9 cellular contexts compared by ENCODE assay signal in genomic region chr7:92446869-92447238, GRCh38. TPM values are rescaled to one million over a fixed set of nuclear protein-coding genes. Genes with fewer than 3 reads are reported as not detected.
DNase-seq lines count a peak whose midpoint lies in the region; FAIRE-seq and TF ChIP-seq lines count a peak whose summit lies in the region.
"Had no signal": no experiment of that assay in that cellular context is flagged by ENCODE, and none has a peak within 500 bp of the region (broad histone marks: within the 10 kb centered on the region; RNA-seq: fewer than 3 reads in every experiment).

No MANE protein-coding gene starts in this region.

- no peaks in the 10 kb centered on the region for H3K9me3 ChIP-seq in parathyroid adenoma (ENCODE audit: control insufficient read depth, low read length)

- POLR2A ChIA-PET in RWPE1 (lab: Yijun Ruan, JAX; ENCODE audit: low non-redundant PET): interaction anchor here (0.7 kb wide), 1 partner anchor 566 kb away, joined by 3 read pairs; no protein-coding TSS in a partner anchor

- DNase-seq in Calu3 (no peak), RWPE1 (ENCODE audit: low spot score) (no peak), epithelial cell of esophagus (ENCODE audit: low read depth) (no peak), NCI-H345 treated with DMSO at 0.1 percent for 48 hours (lab: John Stamatoyannopoulos, UW; ENCODE audit: unreplicated experiment) (no peak), NCI-H1048 (lab: John Stamatoyannopoulos, UW) (no peak), GM19239 (ENCODE audit: insufficient read length, low spot score) (no peak), DMS79 (lab: John Stamatoyannopoulos, UW) (no peak)

- peak overlapping the region; percentile 77 for H3K4me3 Mint-ChIP-seq in Calu3 (ENCODE audit: low read depth, unreplicated experiment)

- H3K9me3 Mint-ChIP-seq in Calu3 (ENCODE audit: low read depth, unreplicated experiment): no peaks in the 10 kb centered on the region

- no peaks in the 10 kb centered on the region for H3K36me3 ChIP-seq in parathyroid adenoma (ENCODE audit: control insufficient read depth, insufficient read depth, low read length)

- H2AFZ ChIP-seq in parathyroid adenoma: peak overlapping the region; percentile 99

- H3K27ac ChIP-seq in RWPE1: peak overlapping the region; percentile 87
- H3K27ac ChIP-seq in parathyroid adenoma: peak overlapping the region; percentile 92

- no peak for TF ChIP-seq CTCF in Calu3 (IDR thresholded peaks at IDR 0.05; ENCODE audit: unreplicated experiment)
- no peak for TF ChIP-seq CTCF in RWPE1 (conservative IDR thresholded peaks at IDR 0.05; ENCODE audit: low read depth)
- no peak for TF ChIP-seq CTCF in epithelial cell of esophagus (IDR thresholded peaks at IDR 0.05; ENCODE audit: insufficient read depth, low read depth, low read length, missing control alignments)
- no peak for TF ChIP-seq CTCF in parathyroid adenoma (IDR thresholded peaks at IDR 0.05)

- H3K4me1 Mint-ChIP-seq in Calu3 (ENCODE audit: low read depth, unreplicated experiment): peaks cover 8% of the 10 kb centered on the region

- CTCF ChIA-PET in Calu3 (lab: Charles Lee) (interaction anchor here (0.9 to 3.0 kb wide), 4 partner anchors 22 to 566 kb away, joined by 4 to 33 read pairs (median 4); partner anchors contain the start of genes ANKIB1, KRIT1 and MTERF1), RWPE1 (lab: Yijun Ruan, JAX) (interaction anchor here (0.6 to 2.4 kb wide), 12 partner anchors 8 to 617 kb away, joined by 3 to 11 read pairs (median 4); partner anchors contain the start of gene MTERF1)

- H3K79me2 ChIP-seq in parathyroid adenoma: no peaks in the 10 kb centered on the region

- H3K4me2 ChIP-seq in parathyroid adenoma (ENCODE audit: low read length): peak overlapping the region; percentile 74

- H3K36me3 Mint-ChIP-seq in Calu3 (ENCODE audit: insufficient read depth, unreplicated experiment): peaks cover 27% of the 10 kb centered on the region

- BruUV-seq in Calu3 (replicated peaks; lab: Mats Ljungman, UMichigan): no TSS peak

- no peaks in the 10 kb centered on the region for H3K27me3 ChIP-seq in parathyroid adenoma (ENCODE audit: control insufficient read depth, insufficient read depth, low read length)

- no peak for FAIRE-seq in GM19239 (lab: Jason Lieb, UNC)

- no peaks in the 10 kb centered on the region for H3K4me1 ChIP-seq in parathyroid adenoma

- H3K27ac Mint-ChIP-seq in Calu3 (ENCODE audit: unreplicated experiment): no peak overlapping the region

- no peaks in the 10 kb centered on the region for H3K27me3 Mint-ChIP-seq in Calu3 (ENCODE audit: unreplicated experiment)

- no peak overlapping the region for H3K9ac ChIP-seq in parathyroid adenoma

- H3K4me3 ChIP-seq in epithelial cell of esophagus (ENCODE audit: low read length) (peak overlapping the region; percentile 72), parathyroid adenoma (ENCODE audit: low read depth, low read length) (peak overlapping the region; percentile 85)

- intact Hi-C loops in Calu3 (cut with micrococcal nuclease; ENCODE audit: unreplicated experiment): loop anchor here (2.0 to 10.0 kb wide), 3 partner anchors 22 to 1392 kb away; partner anchors contain the start of gene CYP51A1

RNA-seq across cellular contexts. Expression of gene GATAD1, which starts 0.4 kb away (rescaled TPM):
- 22.5 and 26.0 TPM in 2 replicates for total RNA-seq in Calu3 (2022)

RNA-seq across cellular contexts. Expression of gene ERVW-1, which starts 30.9 kb away (rescaled TPM):
- not detected in 2 replicates for total RNA-seq in Calu3 (2022)
- total RNA-seq: esophagus mucosa had no signal
